27 cellular contexts compared by ENCODE assay signal in genomic region chr10:131137223-131137622, GRCh38.
"Had no signal": no experiment of that assay in that cellular context is flagged by ENCODE, and none has a peak within 500 bp of the region (broad histone marks: within the 10 kb centered on the region; RNA-seq: fewer than 3 reads in every experiment).

No MANE protein-coding gene starts in this region.

- H3K27ac ChIP-seq: ascending aorta, breast epithelium, cardiac muscle cell, colonic mucosa, epithelial cell of prostate, VCaP had no signal

- DNase-seq: activated CD4-positive, alpha-beta memory T cell treated with anti-CD3 and anti-CD28 coated beads, Interleukin-2, amount 10 ng/mL, durations not matched to agents 7 days and 5 days; activated CD4-positive, alpha-beta T cell treated with anti-CD3 and anti-CD28 coated beads for 1 hour; activated CD4-positive, alpha-beta T cell treated with anti-CD3 and anti-CD28 coated beads for 4 hours; activated CD4-positive, alpha-beta T cell treated with anti-CD3 and anti-CD28 coated beads, Interleukin-2, amount 10 ng/mL, durations not matched to agents 7 days and 5 days; activated CD4-positive, alpha-beta T cell treated with anti-CD3 and anti-CD28 coated beads, Interleukin-2, amount 50 U/mL, for 4 hours; activated CD8-positive, alpha-beta memory T cell treated with anti-CD3 and anti-CD28 coated beads, Interleukin-2, amount 50 U/mL, for 48 hours; activated gamma-delta T cell; activated naive CD4-positive, alpha-beta T cell; activated naive CD4-positive, alpha-beta T cell treated with anti-CD3 and anti-CD28 coated beads, Interleukin-2, amount 10 ng/mL, durations not matched to agents 7 days and 5 days; activated naive CD8-positive, alpha-beta T cell treated with anti-CD3 and anti-CD28 coated beads, Interleukin-2, amount 10 ng/mL, durations not matched to agents 7 days and 5 days; activated T-cell treated with anti-CD3 and anti-CD28 coated beads for 4 hours; activated T-cell treated with anti-CD3 and anti-CD28 coated beads, Interleukin-2, amount 50 U/mL, for 24 hours; activated T-cell treated with anti-CD3 and anti-CD28 coated beads, Interleukin-2, amount 50 U/mL, for 72 hours; central memory CD4-positive, alpha-beta T cell; cerebellar nuclear complex; colonic mucosa; effector CD8-positive, alpha-beta T cell; foreskin fibroblast; T-helper 1 cell; T-helper 17 cell had no signal

- H3K36me3 ChIP-seq: ascending aorta, breast epithelium, cardiac muscle cell, colonic mucosa had no signal

- H3K9me3 ChIP-seq: ascending aorta, breast epithelium, colonic mucosa had no signal

- H3K4me1 ChIP-seq: ascending aorta, breast epithelium, colonic mucosa had no signal

- ATAC-seq: activated naive CD4-positive, alpha-beta T cell treated with anti-CD3 and anti-CD28 coated beads, Interleukin-2, amount 50 U/mL, for 72 hours; activated T-cell treated with anti-CD3 and anti-CD28 coated beads, Interleukin-2, amount 50 U/mL, for 72 hours; T-helper 17 cell; WTC11 had no signal

- H3K4me3 ChIP-seq: ascending aorta, breast epithelium, cardiac muscle cell, colonic mucosa had no signal

- H3K27me3 ChIP-seq: ascending aorta, colonic mucosa had no signal
